10 cellular contexts compared by ENCODE assay signal in the genomic region with DNA sequence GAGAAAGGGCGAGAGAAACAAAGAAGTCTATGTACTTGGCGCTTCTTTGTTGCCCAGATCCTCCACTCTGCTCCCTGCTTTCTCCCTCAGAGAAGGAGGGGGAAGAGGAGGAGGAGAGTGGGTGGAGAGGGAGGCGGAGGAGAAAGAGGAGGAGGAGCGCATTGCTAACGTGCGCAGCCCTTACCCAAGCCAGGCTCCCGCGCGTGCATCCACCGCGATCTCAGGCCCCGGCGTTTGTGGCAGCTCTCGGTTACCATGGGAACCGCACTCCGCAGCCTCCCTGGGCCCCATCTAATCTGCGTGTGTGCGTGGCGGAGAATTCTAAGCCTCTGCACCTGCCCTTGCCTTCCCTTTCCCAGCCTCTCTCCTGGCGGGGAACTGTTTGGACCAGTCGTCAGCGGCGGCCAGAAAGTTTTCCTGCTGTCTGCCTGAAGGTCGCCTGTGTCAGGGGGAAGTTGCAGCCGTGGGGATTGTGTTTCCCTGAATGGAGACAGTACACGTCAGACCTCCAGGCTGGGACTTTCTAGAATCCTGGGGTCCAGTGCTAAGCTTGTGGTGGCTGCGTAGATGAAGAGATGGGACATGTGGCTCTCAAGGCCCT. TPM values are rescaled to one million over a fixed set of nuclear protein-coding genes. Genes with fewer than 3 reads are reported as not detected.
DNase-seq lines count a peak whose midpoint lies in the region; ATAC-seq, FAIRE-seq and TF ChIP-seq lines count a peak whose summit lies in the region.
"Had no signal": no experiment of that assay in that cellular context is flagged by ENCODE, and none has a peak within 500 bp of the region (broad histone marks: within the 10 kb centered on the region; RNA-seq: fewer than 3 reads in every experiment).

A gene (minus strand): TSS at position 239 of the 601 bp plus-strand sequence. CDS start 18,734 bp downstream, outside the sequence.

- H4K20me1 ChIP-seq in MM.1S (ENCODE audit: insufficient read depth, low read length), result no peaks in the 10 kb centered on the region

- no peaks in the 10 kb centered on the region for H3K79me2 ChIP-seq in MM.1S (ENCODE audit: low read length)

- peak within 1 kb of the TSS; percentile 27 for H3K4me3 ChIP-seq in brain microvascular endothelial cell (ENCODE audit: low read depth, low read length)
- no peak within 1 kb of the TSS for H3K4me3 ChIP-seq in left lung
- no peak within 1 kb of the TSS for H3K4me3 ChIP-seq in MM.1S (ENCODE audit: low read length)

- no peak for FAIRE-seq in urothelium cell line (lab: Jason Lieb, UNC)
- FAIRE-seq: G401.6 had no signal

- H3K9me3 ChIP-seq in left lung (no peaks in the 10 kb centered on the region), MM.1S (replicated peaks; ENCODE audit: insufficient read depth, low read length) (no peaks in the 10 kb centered on the region)

- DNase-seq in AG08396 (ENCODE audit: low spot score), result peak; percentile 19
- DNase-seq in NCI-H1092 (lab: John Stamatoyannopoulos, UW), result peak; percentile 54
- peak; percentile 37 for DNase-seq in brain microvascular endothelial cell
- DNase-seq in left lung, result peak in 1 of 2 donors; percentile 78
- peak; percentile 17 for DNase-seq in urothelium cell line (ENCODE audit: low spot score)
- DNase-seq in MM.1S, result no peak

- H3K9me2 ChIP-seq in MM.1S (replicated peaks; ENCODE audit: insufficient read depth, low read length), result no peaks in the 10 kb centered on the region

- intact Hi-C loops in left lung (cut with DNase I), result no loop called here

- in situ Hi-C loops in brain microvascular endothelial cell (cut with HindIII; ENCODE audit: low pct_ligation_motif_present, low sequenced_read_pairs), result no loop called here

- H3K27ac ChIP-seq in brain microvascular endothelial cell, result no peak within 1 kb of the TSS
- no peak within 1 kb of the TSS for H3K27ac ChIP-seq in left lung
- no peak within 1 kb of the TSS for H3K27ac ChIP-seq in MM.1S (ENCODE audit: low read length)

- H3K27me3 ChIP-seq in brain microvascular endothelial cell (replicated peaks), result peaks cover 23% of the 10 kb centered on the region
- H3K27me3 ChIP-seq in left lung, result peaks cover 0 to 38% of the 10 kb centered on the region in 2 donors
- H3K27me3 ChIP-seq in MM.1S (replicated peaks; ENCODE audit: insufficient read depth, low read length), result no peaks in the 10 kb centered on the region

- H2AFZ ChIP-seq in MM.1S (ENCODE audit: low read length), result no peak within 1 kb of the TSS

- H3K36me3 ChIP-seq in brain microvascular endothelial cell (replicated peaks), result no peaks in the 10 kb centered on the region
- no peaks in the 10 kb centered on the region for H3K36me3 ChIP-seq in left lung
- no peaks in the 10 kb centered on the region for H3K36me3 ChIP-seq in MM.1S (replicated peaks; ENCODE audit: insufficient read depth, low read length)

- TF ChIP-seq CTCF in brain microvascular endothelial cell (IDR thresholded peaks at IDR 0.05; ENCODE audit: low read depth, low read length, missing control alignments), result no peak
- TF ChIP-seq CTCF in left lung (IDR thresholded peaks at IDR 0.05), result no peak
- TF ChIP-seq CTCF in MM.1S (IDR thresholded peaks at IDR 0.05; ENCODE audit: low read length), result no peak

- peaks cover 0 to 7% of the 10 kb centered on the region in 2 donors for H3K4me1 ChIP-seq in left lung
- no peaks in the 10 kb centered on the region for H3K4me1 ChIP-seq in MM.1S (ENCODE audit: low read length)

- H3K9ac ChIP-seq in MM.1S (ENCODE audit: low read length), result no peak within 1 kb of the TSS

- H3F3A ChIP-seq in MM.1S (ENCODE audit: insufficient read depth, low read length), result no peaks in the 10 kb centered on the region

- ATAC-seq in left lung (peak; percentile 87), GM21367 (IDR thresholded peaks at IDR 0.05; ENCODE audit: unreplicated experiment) (no peak), HG02678 (IDR thresholded peaks at IDR 0.05; ENCODE audit: unreplicated experiment) (no peak)

- H3K4me2 ChIP-seq in MM.1S (ENCODE audit: low read depth, low read length), result no peak within 1 kb of the TSS

RNA-seq across cellular contexts. Expression of the gene that starts here (rescaled TPM):
- not detected for total RNA-seq in left lung
- total RNA-seq: T-helper 1 cell treated with Interleukin-12 subunit alpha and Interleukin-12 subunit beta and Interleukin-4 antibody, amounts not matched to agents 30 ng/mL and 1 ng/mL, for 36 hours had no signal

Comparison
In these comparisons a context has a peak if more than half of its experiments do, and no peak if none do; other contexts are left out.
1. Peak in ATAC-seq in left lung; RNA of the gene not detected or under 1 TPM.